ENCODE assay signal across 1 cellular context in genomic region chr3:49339593-49339946, GRCh38.
TF ChIP-seq lines count a peak whose summit lies in the region.

No MANE protein-coding gene starts in this region.

TF ChIP-seq in GM23338, 12 proteins besides CTCF, POLR2A, EP300 and RAD21 (continued from another document):
- no peak for TF ChIP-seq ZNF462 (CRISPR knock-in tag; IDR thresholded peaks at IDR 0.05)
